Comparison of ENCODE assay signal across 9 cellular contexts in genomic region chr2:68637-69036, GRCh38. TPM values are rescaled to one million over a fixed set of nuclear protein-coding genes. Genes with fewer than 3 reads are reported as not detected.
DNase-seq lines count a peak whose midpoint lies in the region; FAIRE-seq and TF ChIP-seq lines count a peak whose summit lies in the region.
"Not testable (repeated sequence)": the region's sequence is repeated elsewhere in the genome, so short reads cannot be mapped to it uniquely, and the experiment has no call there.
"Had no signal": no experiment of that assay in that cellular context is flagged by ENCODE, and none has a peak within 500 bp of the region (broad histone marks: within the 10 kb centered on the region; RNA-seq: fewer than 3 reads in every experiment).

No MANE protein-coding gene starts in this region.

- H3K4me2 ChIP-seq in mammary epithelial cell (ENCODE audit: insufficient read depth, low read depth, low read length): not testable (repeated sequence)

- DNase-seq in GM19239 (ENCODE audit: insufficient read length, low spot score): not testable (repeated sequence)
- peak; percentile 23 for DNase-seq in NCI-H460 (ENCODE audit: extremely low read depth, low read depth)
- DNase-seq in mammary epithelial cell: peak; percentile 84
- DNase-seq in epithelial cell of prostate (ENCODE audit: low read depth, low spot score): peak; percentile 55
- DNase-seq in kidney tubule cell (ENCODE audit: low spot score): peak; percentile 82

- not testable (repeated sequence) for H3K27me3 ChIP-seq in mammary epithelial cell (ENCODE audit: insufficient read depth, low read length)

- not testable (repeated sequence) for TF ChIP-seq CTCF in VCaP (conservative IDR thresholded peaks at IDR 0.05); mammary epithelial cell (conservative IDR thresholded peaks at IDR 0.05 in 1 of 2, IDR thresholded peaks at IDR 0.05 in 1 of 2; ENCODE audit: extremely low read depth in 1 of 2, insufficient read depth in 1 of 2, low read depth in 1 of 2, low read length in 2 of 2)

- in situ Hi-C loops in mammary epithelial cell (cut with MboI; ENCODE audit: low sequenced_read_pairs in 2 of 2): not testable (repeated sequence)

- H4K20me1 ChIP-seq in mammary epithelial cell (ENCODE audit: insufficient read depth, low read length): not testable (repeated sequence)

- CTCF ChIA-PET in mammary epithelial cell (lab: Charles Lee; ENCODE audit: low non-redundant PET): not testable (repeated sequence)

- FAIRE-seq in GM19239 (lab: Jason Lieb, UNC): peak; percentile 26

- intact Hi-C loops in mammary epithelial cell (cut with micrococcal nuclease): not testable (repeated sequence)

- not testable (repeated sequence) for H3K4me3 ChIP-seq in mammary epithelial cell (replicated peaks in 1 of 3; ENCODE audit: insufficient read depth in 1 of 3, low read depth in 2 of 3, low read length in 3 of 3)

- not testable (repeated sequence) for H3K79me2 ChIP-seq in mammary epithelial cell (ENCODE audit: insufficient read depth, low read length)

- not testable (repeated sequence) for H2AFZ ChIP-seq in mammary epithelial cell (ENCODE audit: low read depth, low read length)

- peak overlapping the region; percentile 82 for H3K27ac ChIP-seq in VCaP
- peak overlapping the region; percentile 87 for H3K27ac ChIP-seq in mammary epithelial cell (ENCODE audit: insufficient read depth, low read depth, low read length)
- H3K27ac ChIP-seq in epithelial cell of prostate: peak overlapping the region; percentile 97

- H3K36me3 ChIP-seq in mammary epithelial cell (ENCODE audit: insufficient read depth, low read length): not testable (repeated sequence)

- BruUV-seq in mammary epithelial cell (replicated peaks; lab: Mats Ljungman, UMichigan): not testable (repeated sequence)

- H3K9ac ChIP-seq in mammary epithelial cell (ENCODE audit: insufficient read depth, low read length): not testable (repeated sequence)

- H3K9me3 ChIP-seq in mammary epithelial cell (replicated peaks; ENCODE audit: insufficient read depth, low read length): not testable (repeated sequence)

- dilution Hi-C loops in mammary epithelial cell (cut with HindIII; ENCODE audit: low sequenced_read_pairs): not testable (repeated sequence)

- H3K4me1 ChIP-seq in mammary epithelial cell (ENCODE audit: insufficient read depth, low read length): peaks cover 45% of the 10 kb centered on the region

- WGBS in mammary epithelial cell (ENCODE audit: low coverage, missing lambda C conversion rate): 29% methylated on average over 5 of the region's 5 CpGs

RNA-seq across cellular contexts. Expression of gene FAM110C, which starts 22.3 kb away (rescaled TPM):
- total RNA-seq in NCI-H460 (2014; rRNA removed; shearing (Covaris generic)): 0.32 and 0.62 TPM in 2 replicates
- polyA plus RNA-seq in NCI-H460 (2014; cell fraction: nucleus; rRNA removed): 1.4 TPM in 1 of 2 replicates, not detected in the other
- total RNA-seq in mammary epithelial cell: 10 to 100 TPM; 37.3 to 46.9 TPM
- polyA plus RNA-seq in mammary epithelial cell: 18.5 TPM
- 31.2 TPM for polyA minus RNA-seq in mammary epithelial cell
- total RNA-seq: IMR-90 had no signal
- polyA plus RNA-seq: AG04450, CD14-positive monocyte, IMR-90 had no signal

Comparison
In these comparisons a context has a peak if more than half of its experiments do, and no peak if none do; other contexts are left out.
1. RNA of gene FAM110C, which starts 22.3 kb away (total RNA-seq): 37.3 to 46.9 TPM in mammary epithelial cell; 0.32 to 0.62 TPM in NCI-H460; every median in the first group is over 10 times any median in the second.
2. Peak in every context shown above with its lines, with median percentiles within 50 percentile points of each other: H3K27ac ChIP-seq.